Comparison of ENCODE assay signal across 1 cellular context in genomic region chr20:31608256-31608980, GRCh38.
TF ChIP-seq lines count a peak whose summit lies in the region.

No MANE protein-coding gene starts in this region.

TF ChIP-seq in SK-N-SH treated with all-trans-retinoic acid at 6 μM for 48 hours, 23 proteins besides CTCF, POLR2A, EP300 and RAD21 (continued from another document):
- TF ChIP-seq CREB5 (CRISPR knock-in tag; IDR thresholded peaks at IDR 0.05; ENCODE audit: low read depth) = peak; percentile 77
